In the genomic region with DNA sequence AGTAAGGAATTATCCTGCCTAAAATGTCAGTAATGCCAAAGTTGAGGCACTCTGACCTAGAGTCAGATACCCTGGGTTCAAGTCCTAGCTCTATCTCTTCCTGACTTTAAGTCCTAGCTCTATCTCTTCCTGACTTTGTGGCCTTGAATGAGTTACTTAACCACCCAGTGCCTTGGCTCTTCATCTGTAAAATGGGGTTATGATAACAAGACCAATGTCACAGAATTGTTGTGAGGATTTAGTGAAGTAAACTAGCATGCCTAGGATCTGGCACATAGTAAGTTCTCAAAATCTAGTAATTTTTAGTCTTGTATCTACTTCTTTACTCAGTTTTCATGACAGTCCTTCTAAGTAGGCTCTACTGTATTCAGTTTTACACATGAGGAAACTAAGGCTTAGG, we compare ENCODE assay signal across 16 cellular contexts. TPM values are rescaled to one million over a fixed set of nuclear protein-coding genes. Genes with fewer than 3 reads are reported as not detected.
DNase-seq lines count a peak whose midpoint lies in the region; ATAC-seq and TF ChIP-seq lines count a peak whose summit lies in the region.
"Had no signal": no experiment of that assay in that cellular context is flagged by ENCODE, and none has a peak within 500 bp of the region (broad histone marks: within the 10 kb centered on the region; RNA-seq: fewer than 3 reads in every experiment).

No MANE protein-coding gene starts in this region.

- H3K79me2 ChIP-seq in SU-DHL-6 (ENCODE audit: insufficient read depth, low read length), result peaks cover 66% of the 10 kb centered on the region
- H3K79me2 ChIP-seq in hepatocyte, result peaks cover 66% of the 10 kb centered on the region

- H3K4me2 ChIP-seq in SU-DHL-6 (ENCODE audit: low read depth, low read length, poor library complexity, severe bottlenecking), result peak overlapping the region; percentile 68
- H3K4me2 ChIP-seq in hepatocyte, result peak overlapping the region; percentile 84

- H2AFZ ChIP-seq in SU-DHL-6 (ENCODE audit: low read depth, low read length, severe bottlenecking) (no peak overlapping the region), hepatocyte (no peak overlapping the region)

- H3K27me3 ChIP-seq in SU-DHL-6 (ENCODE audit: low read length) (no peaks in the 10 kb centered on the region), hepatocyte (no peaks in the 10 kb centered on the region), SJCRH30 (no peaks in the 10 kb centered on the region)
- H3K27me3 ChIP-seq: vagina had no signal

- no peak overlapping the region for H3K27ac Mint-ChIP-seq in stimulated activated naive CD8-positive, alpha-beta T cell treated with anti-CD3 and anti-CD28 coated beads, Interleukin-15, Interleukin-2, amounts not matched to agents 100 ng/mL and 50 ng/mL, for 24 hours
- H3K27ac Mint-ChIP-seq: stimulated activated naive B cell treated with anti-CD40 and anti-IgM and Interleukin-4, amounts not matched to agents 10 μg/mL and 1 μg/mL and 100 μg/mL, for 72 hours had no signal

- peaks cover 5% of the 10 kb centered on the region; the same call in 1 of the 2 replicates for H4K20me1 ChIP-seq in SU-DHL-6 (ENCODE audit: low read depth, low read length)
- peaks cover 12% of the 10 kb centered on the region for H4K20me1 ChIP-seq in hepatocyte (ENCODE audit: insufficient read depth, poor library complexity, severe bottlenecking)

- H3K9me2 ChIP-seq in SU-DHL-6 (replicated peaks; ENCODE audit: insufficient read depth, low read length) (no peaks in the 10 kb centered on the region), hepatocyte (replicated peaks; ENCODE audit: insufficient read depth) (no peaks in the 10 kb centered on the region)

- no peak for DNase-seq in stimulated activated naive CD8-positive, alpha-beta T cell treated with anti-CD3 and anti-CD28 coated beads, Interleukin-15, Interleukin-2, amounts not matched to agents 100 U/mL and 50 U/mL, for 24 hours
- DNase-seq in hepatocyte (ENCODE audit: low spot score) (no peak), T-helper 9 cell (no peak), NCI-H510A treated with DMSO at 0.1 percent for 48 hours (lab: John Stamatoyannopoulos, UW) (no peak), SJCRH30 (no peak)
- DNase-seq: kidney glomerular epithelial cell; NCI-H2029; NCI-H774; stimulated activated CD4-positive, alpha-beta T cell treated with anti-CD3 and anti-CD28 coated beads, Interleukin-4, amount 100 ng/mL, for 1 hour; stimulated activated naive B cell treated with anti-CD40 and anti-IgM and Interleukin-4, amounts not matched to agents 10 μg/mL and 1 μg/mL and 100 μg/mL, for 72 hours had no signal

- no peak for ATAC-seq in stimulated activated naive CD8-positive, alpha-beta T cell treated with anti-CD3 and anti-CD28 coated beads, Interleukin-15, Interleukin-2, amounts not matched to agents 100 U/mL and 50 U/mL, for 24 hours
- no peak for ATAC-seq in GM18867 (IDR thresholded peaks at IDR 0.05; ENCODE audit: unreplicated experiment)
- ATAC-seq: Right ventricle myocardium inferior; stimulated activated naive B cell treated with anti-CD40 and anti-IgM and Interleukin-4, amounts not matched to agents 10 μg/mL and 1 μg/mL and 100 μg/mL, for 72 hours had no signal

- H3K4me3 ChIP-seq in SU-DHL-6 (ENCODE audit: insufficient read depth, low read length, poor library complexity, severe bottlenecking), result no peak overlapping the region
- no peak overlapping the region for H3K4me3 ChIP-seq in hepatocyte
- H3K4me3 ChIP-seq in SJCRH30, result no peak overlapping the region

- no peaks in the 10 kb centered on the region for H3K27me3 Mint-ChIP-seq in stimulated activated naive CD8-positive, alpha-beta T cell treated with anti-CD3 and anti-CD28 coated beads, Interleukin-15, Interleukin-2, amounts not matched to agents 100 ng/mL and 50 ng/mL, for 24 hours

- H3K4me1 ChIP-seq in hepatocyte (ENCODE audit: insufficient read depth) (peaks cover 39% of the 10 kb centered on the region), SJCRH30 (peaks cover 4% of the 10 kb centered on the region)

- H3K4me1 Mint-ChIP-seq in stimulated activated naive CD8-positive, alpha-beta T cell treated with anti-CD3 and anti-CD28 coated beads, Interleukin-15, Interleukin-2, amounts not matched to agents 100 ng/mL and 50 ng/mL, for 24 hours (ENCODE audit: low read depth), result peaks cover 71% of the 10 kb centered on the region

- no peaks in the 10 kb centered on the region for H3K9me3 ChIP-seq in SU-DHL-6 (ENCODE audit: insufficient read depth, low read length)
- no peaks in the 10 kb centered on the region for H3K9me3 ChIP-seq in hepatocyte (ENCODE audit: low read depth)
- H3K9me3 ChIP-seq in SJCRH30 (replicated peaks), result no peaks in the 10 kb centered on the region
- H3K9me3 ChIP-seq: vagina had no signal

- H3K27ac ChIP-seq in SU-DHL-6 (ENCODE audit: low read depth, low read length) (no peak overlapping the region), hepatocyte (peak overlapping the region; percentile 81), SJCRH30 (no peak overlapping the region)
- H3K27ac ChIP-seq: vagina, VCaP had no signal

- peaks cover 13% of the 10 kb centered on the region for H3K36me3 Mint-ChIP-seq in stimulated activated naive CD8-positive, alpha-beta T cell treated with anti-CD3 and anti-CD28 coated beads, Interleukin-15, Interleukin-2, amounts not matched to agents 100 ng/mL and 50 ng/mL, for 24 hours (ENCODE audit: low read depth)

- H3K9me3 Mint-ChIP-seq in stimulated activated naive CD8-positive, alpha-beta T cell treated with anti-CD3 and anti-CD28 coated beads, Interleukin-15, Interleukin-2, amounts not matched to agents 100 ng/mL and 50 ng/mL, for 24 hours, result no peaks in the 10 kb centered on the region

- peak overlapping the region; percentile 14 for H3K4me3 Mint-ChIP-seq in stimulated activated naive CD8-positive, alpha-beta T cell treated with anti-CD3 and anti-CD28 coated beads, Interleukin-15, Interleukin-2, amounts not matched to agents 100 ng/mL and 50 ng/mL, for 24 hours
- H3K4me3 Mint-ChIP-seq: stimulated activated naive B cell treated with anti-CD40 and anti-IgM and Interleukin-4, amounts not matched to agents 10 μg/mL and 1 μg/mL and 100 μg/mL, for 72 hours had no signal

- H3F3A ChIP-seq in SU-DHL-6 (ENCODE audit: insufficient read depth), result no peaks in the 10 kb centered on the region

- no peak for TF ChIP-seq CTCF in SU-DHL-6 (IDR thresholded peaks at IDR 0.05; ENCODE audit: insufficient read depth, low read length, poor library complexity, severe bottlenecking)
- TF ChIP-seq CTCF in hepatocyte (IDR thresholded peaks at IDR 0.05; ENCODE audit: poor library complexity), result no peak

- H3K36me3 ChIP-seq in SU-DHL-6 (ENCODE audit: low read length), result no peaks in the 10 kb centered on the region
- H3K36me3 ChIP-seq in hepatocyte (replicated peaks; ENCODE audit: insufficient read depth, low read depth), result no peaks in the 10 kb centered on the region
- H3K36me3 ChIP-seq in SJCRH30, result peaks cover 24% of the 10 kb centered on the region
- H3K36me3 ChIP-seq: vagina had no signal

- H3K9ac ChIP-seq in SU-DHL-6 (ENCODE audit: low read length), result no peak overlapping the region

RNA-seq across cellular contexts. Expression of gene TRIM32, which starts 2.0 kb away (rescaled TPM):
- total RNA-seq in hepatocyte, result 24.1 and 30.8 TPM in 2 replicates
- polyA plus RNA-seq in hepatocyte, result 14.2 and 21.0 TPM in 2 replicates
- total RNA-seq in SJCRH30 (2014; rRNA removed; shearing (Covaris generic)), result 38.7 and 40.2 TPM in 2 replicates
